ENCODE assay signal across 8 cellular contexts in the genomic region with DNA sequence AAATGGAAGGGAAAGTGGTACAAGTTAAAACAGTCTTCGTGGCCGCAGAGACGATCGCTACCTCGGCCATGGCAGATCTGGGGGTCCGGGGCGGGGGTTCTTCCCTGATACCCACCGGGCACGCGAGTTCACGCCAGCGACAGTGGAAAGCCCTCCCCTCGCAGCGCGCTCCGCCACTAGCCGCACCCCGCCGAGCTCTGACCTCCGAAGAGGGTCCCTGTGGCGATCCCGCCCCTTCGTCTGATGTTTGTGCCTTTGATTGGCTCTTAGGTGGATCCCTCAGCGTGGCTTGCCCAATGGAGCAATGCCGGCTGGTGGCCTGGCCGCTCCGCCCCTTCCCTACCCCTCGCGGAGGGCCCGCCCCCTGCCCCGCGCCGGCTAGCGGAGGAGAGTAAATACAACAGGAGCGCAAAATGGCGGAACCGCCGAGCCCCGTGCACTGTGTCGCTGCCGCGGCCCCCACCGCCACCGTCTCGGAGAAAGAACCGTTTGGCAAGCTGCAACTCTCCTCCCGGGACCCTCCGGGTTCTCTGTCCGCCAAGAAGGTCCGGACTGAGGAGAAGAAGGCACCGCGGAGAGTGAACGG. TPM values are rescaled to one million over a fixed set of nuclear protein-coding genes. Genes with fewer than 3 reads are reported as not detected.
DNase-seq lines count a peak whose midpoint lies in the region; ATAC-seq, FAIRE-seq and TF ChIP-seq lines count a peak whose summit lies in the region.

Gene RSBN1L (plus strand): TSS at position 403 of the 586 bp plus-strand sequence. CDS start 11 bp downstream, at position 414.

- DNase-seq in AML-193 (lab: John Stamatoyannopoulos, UW) (peak; percentile 98), NCI-H446 treated with DMSO at 0.1 percent for 48 hours (lab: John Stamatoyannopoulos, UW) (peak; percentile 83), cerebellar nuclear complex (lab: John Stamatoyannopoulos, UW) (peak; percentile 94 to 98), kidney (peak; percentile 99)
- peak; percentile 98 for DNase-seq in activated CD4-positive, CD25-positive, alpha-beta regulatory T cell treated with anti-CD3 and anti-CD28 coated beads, Interleukin-2, amount 50 U/mL, for 72 hours
- peak; percentile 99 for DNase-seq in stimulated activated CD4-positive, alpha-beta T cell treated with anti-CD3 and anti-CD28 coated beads, Interleukin-15, amount 100 ng/mL, for 24 hours

- H3K4me1 ChIP-seq in kidney (ENCODE audit: control insufficient read depth in 1 of 2, insufficient read depth in 1 of 2, low read depth in 1 of 2, low read length in 2 of 2): peaks cover 12% of the 10 kb centered on the region in 2 donors

- peak; percentile 48 for TF ChIP-seq CTCF in kidney (IDR thresholded peaks at IDR 0.05; ENCODE audit: borderline replicate concordance, extremely low read depth, insufficient read depth)

- ATAC-seq in GM19035 (IDR thresholded peaks at IDR 0.05; ENCODE audit: unreplicated experiment) (peak; percentile 94), HG03354 (IDR thresholded peaks at IDR 0.05; ENCODE audit: poor library complexity, severe bottlenecking, unreplicated experiment) (peak; percentile 94)

- peak within 1 kb of the TSS; percentile 94 to 99 for H3K27ac ChIP-seq in kidney (ENCODE audit: low read depth in 2 of 2, low read length in 2 of 2)

- peak within 1 kb of the TSS; percentile 86 to 97 for H3K4me3 ChIP-seq in kidney (ENCODE audit: low read length in 2 of 2)

- intact Hi-C loops in kidney (cut with DNase I): no loop called here

- H3K9ac ChIP-seq in kidney (ENCODE audit: low read length in 2 of 2): peak within 1 kb of the TSS; percentile 94

- no peaks in the 10 kb centered on the region for H3K9me3 ChIP-seq in kidney (ENCODE audit: control insufficient read depth in 1 of 2, low read length in 2 of 2)

- FAIRE-seq in kidney (lab: Jason Lieb, UNC): peak; percentile 37

- no peaks in the 10 kb centered on the region for H3K36me3 ChIP-seq in kidney (ENCODE audit: control insufficient read depth in 1 of 2, insufficient read depth in 2 of 2, low read length in 2 of 2)

RNA-seq across cellular contexts. Expression of gene RSBN1L, which starts in this region (rescaled TPM):
- total RNA-seq in kidney: 18.0 TPM
- 7.3 TPM for polyA plus RNA-seq in kidney (ENCODE audit: insufficient read depth, low read depth, low replicate concordance)

Comparison
In these comparisons a context has a peak if more than half of its experiments do, and no peak if none do; other contexts are left out.
1. Peak in every context shown above with its lines: DNase-seq, ATAC-seq, H3K4me3 ChIP-seq and H3K27ac ChIP-seq.